10 cellular contexts compared by ENCODE assay signal in the genomic region with DNA sequence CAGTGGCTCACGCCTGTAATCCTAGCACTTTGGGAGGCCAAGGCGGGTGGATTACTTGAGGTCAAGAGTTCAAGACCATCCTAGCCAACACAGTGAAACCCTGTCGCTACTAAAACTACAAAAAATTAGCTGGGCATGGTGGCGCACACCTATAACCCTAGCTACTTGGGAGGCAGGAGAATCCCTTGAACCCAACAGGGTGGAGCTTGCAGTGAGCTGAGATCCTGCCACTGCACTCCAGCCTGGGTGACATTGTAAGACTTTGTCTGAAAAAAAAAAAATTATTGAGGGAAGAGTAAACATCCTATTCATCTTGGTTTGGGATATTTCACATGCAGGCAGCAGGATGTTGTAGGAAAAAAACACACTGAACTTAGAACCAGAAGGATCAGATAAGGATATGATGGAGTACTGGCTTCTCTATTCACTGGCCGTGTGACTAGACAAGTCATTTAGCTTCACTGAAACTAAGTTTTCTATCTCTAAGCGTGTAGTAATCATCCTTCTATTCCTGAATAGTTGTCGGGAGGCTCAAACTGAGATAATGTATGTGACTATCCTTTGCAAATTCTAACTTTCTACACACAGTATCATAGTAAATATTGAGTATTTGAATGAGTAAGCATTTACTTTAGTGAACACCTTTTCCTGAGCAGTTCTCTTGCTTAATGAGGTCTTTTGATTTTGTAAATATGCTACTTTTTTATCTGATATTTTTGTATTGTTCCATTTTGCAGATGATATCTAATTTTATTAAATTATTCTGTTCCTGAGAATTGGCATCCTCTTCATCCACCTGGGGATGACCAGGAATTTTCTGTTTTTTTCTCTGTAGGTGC.
DNase-seq lines count a peak whose midpoint lies in the region; ATAC-seq, FAIRE-seq and TF ChIP-seq lines count a peak whose summit lies in the region.
"Had no signal": no experiment of that assay in that cellular context is flagged by ENCODE, and none has a peak within 500 bp of the region (broad histone marks: within the 10 kb centered on the region; RNA-seq: fewer than 3 reads in every experiment).

No MANE protein-coding gene starts in this region.

- no peak for ATAC-seq in GM18867 (IDR thresholded peaks at IDR 0.05; ENCODE audit: unreplicated experiment)

- no peak for FAIRE-seq in D721Med (lab: Jason Lieb, UNC)
- FAIRE-seq: islet of Langerhans had no signal

- H3K27ac ChIP-seq in DOHH2 (ENCODE audit: low read depth, low read length), result peak overlapping the region; percentile 95
- H3K27ac ChIP-seq in coronary artery, result peak overlapping the region; percentile 25 to 74
- peak overlapping the region; percentile 19 for H3K27ac ChIP-seq in parathyroid adenoma

- H3K27me3 ChIP-seq in DOHH2 (ENCODE audit: control insufficient read depth, low read length) (no peaks in the 10 kb centered on the region), parathyroid adenoma (ENCODE audit: control insufficient read depth, insufficient read depth, low read length) (no peaks in the 10 kb centered on the region)

- TF ChIP-seq CTCF in DOHH2 (IDR thresholded peaks at IDR 0.05; ENCODE audit: low read depth, low read length, poor library complexity, severe bottlenecking) (no peak), coronary artery (IDR thresholded peaks at IDR 0.05) (no peak), parathyroid adenoma (IDR thresholded peaks at IDR 0.05) (no peak), D721Med (IDR thresholded peaks at IDR 0.05; ENCODE audit: insufficient read depth, missing control alignments) (no peak)

- DNase-seq in NCI-H526 treated with DMSO at 0.1 percent for 48 hours (lab: John Stamatoyannopoulos, UW) (peak; percentile 86), coronary artery (ENCODE audit: low spot score) (no peak), anterior cingulate cortex (lab: John Stamatoyannopoulos, UW) (no peak), D721Med (ENCODE audit: insufficient read length, low spot score) (no peak), SKM-1 treated with dmso at 0.1 percent for 144 hours (lab: John Stamatoyannopoulos, UW; ENCODE audit: unreplicated experiment) (no peak)
- DNase-seq: stimulated activated CD4-positive, alpha-beta T cell treated with anti-CD3 and anti-CD28 coated beads, Interleukin-1b, Interleukin-23, amount 100 ng/mL, for 48 hours had no signal

- H3K79me2 ChIP-seq in DOHH2 (ENCODE audit: control insufficient read depth, low read length), result peaks cover 81% of the 10 kb centered on the region
- H3K79me2 ChIP-seq in parathyroid adenoma, result peaks cover 5% of the 10 kb centered on the region

- peaks cover 86% of the 10 kb centered on the region for H3K4me1 ChIP-seq in DOHH2 (ENCODE audit: control insufficient read depth, low read length)
- H3K4me1 ChIP-seq in parathyroid adenoma, result no peaks in the 10 kb centered on the region

- H3K4me3 ChIP-seq in DOHH2 (ENCODE audit: low read length) (peak overlapping the region; percentile 59), coronary artery (no peak overlapping the region), parathyroid adenoma (ENCODE audit: low read depth, low read length) (no peak overlapping the region)

- H4K20me1 ChIP-seq in DOHH2 (ENCODE audit: control insufficient read depth, insufficient read depth, low read depth, low read length), result peaks cover 4% of the 10 kb centered on the region; the same call in 1 of the 2 replicates

- no peaks in the 10 kb centered on the region for H3K9me3 ChIP-seq in DOHH2 (ENCODE audit: control insufficient read depth, insufficient read depth, low read length)
- no peaks in the 10 kb centered on the region for H3K9me3 ChIP-seq in parathyroid adenoma (ENCODE audit: control insufficient read depth, low read length)

- H2AFZ ChIP-seq in parathyroid adenoma, result no peak overlapping the region

- no peaks in the 10 kb centered on the region for H3K9me2 ChIP-seq in DOHH2 (replicated peaks; ENCODE audit: control insufficient read depth, low read length)

- H3K4me2 ChIP-seq in DOHH2 (ENCODE audit: low read length), result peak overlapping the region; percentile 88
- no peak overlapping the region for H3K4me2 ChIP-seq in parathyroid adenoma (ENCODE audit: low read length)

- H3F3A ChIP-seq in DOHH2 (ENCODE audit: control insufficient read depth, insufficient read depth), result peaks cover 31% of the 10 kb centered on the region

- H3K36me3 ChIP-seq in DOHH2 (ENCODE audit: control insufficient read depth, low read length) (peaks cover 71% of the 10 kb centered on the region), parathyroid adenoma (ENCODE audit: control insufficient read depth, insufficient read depth, low read length) (no peaks in the 10 kb centered on the region)

- no peak overlapping the region for H3K9ac ChIP-seq in parathyroid adenoma

Comparison
In these comparisons a context has a peak if more than half of its experiments do, and no peak if none do; other contexts are left out.
1. H3K27ac ChIP-seq: peak in every context shown above with its lines; median percentile 95 in DOHH2; 50 in coronary artery; 19 in parathyroid adenoma.